32 cellular contexts compared by ENCODE assay signal in the genomic region with DNA sequence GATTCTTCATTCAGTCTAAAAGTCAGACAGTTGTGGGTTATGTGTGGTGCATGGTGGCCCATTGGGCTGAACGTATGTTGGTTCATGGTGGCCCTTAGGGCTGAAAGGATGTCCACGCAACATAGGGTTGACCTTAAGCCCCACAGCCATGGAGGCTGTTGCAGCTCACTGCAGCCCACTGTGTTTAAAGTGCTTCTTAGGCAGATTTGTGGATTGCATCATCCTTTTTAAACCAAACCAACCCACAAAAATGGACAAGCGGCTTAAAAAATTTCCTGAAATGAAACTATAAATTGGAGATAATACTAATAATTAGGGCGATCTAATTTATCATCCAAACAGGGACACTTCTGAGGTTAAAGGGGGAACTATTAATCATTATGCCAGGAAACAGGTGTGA.
"Had no signal": no experiment of that assay in that cellular context is flagged by ENCODE, and none has a peak within 500 bp of the region (broad histone marks: within the 10 kb centered on the region; RNA-seq: fewer than 3 reads in every experiment).

No MANE protein-coding gene starts in this region.

- FAIRE-seq: astrocyte had no signal

- H3K4me3 ChIP-seq: adrenal gland, ascending aorta, breast epithelium, cardiac muscle cell had no signal

- H3K4me1 ChIP-seq: adrenal gland, ascending aorta, breast epithelium had no signal

- DNase-seq: activated effector memory CD4-positive, alpha-beta T cell treated with anti-CD3 and anti-CD28 coated beads, Interleukin-2, amount 50 U/mL, for 16 hours; activated effector memory CD4-positive, alpha-beta T cell treated with Interleukin-2 at 50 U/mL for 16 hours; activated gamma-delta T cell; activated gamma-delta T cell treated with Interleukin-2 at 50 U/mL for 16 hours; activated naive CD4-positive, alpha-beta T cell; activated naive CD4-positive, alpha-beta T cell treated with anti-CD3 and anti-CD28 coated beads for 36 hours; activated naive CD4-positive, alpha-beta T cell treated with anti-CD3 and anti-CD28 coated beads, Interleukin-2, amount 10 ng/mL, durations not matched to agents 7 days and 5 days; activated naive CD4-positive, alpha-beta T cell treated with anti-CD3 and anti-CD28 coated beads, Interleukin-2, amount 50 U/mL, for 16 hours; activated naive CD4-positive, alpha-beta T cell treated with Interleukin-2 at 50 U/mL for 16 hours; activated naive CD8-positive, alpha-beta T cell treated with anti-CD3 and anti-CD28 coated beads for 36 hours; activated naive CD8-positive, alpha-beta T cell treated with anti-CD3 and anti-CD28 coated beads, Interleukin-2, amount 10 ng/mL, durations not matched to agents 7 days and 5 days; activated naive CD8-positive, alpha-beta T cell treated with anti-CD3 and anti-CD28 coated beads, Interleukin-2, amount 50 U/mL, for 24 hours; activated T-cell treated with anti-CD3 and anti-CD28 coated beads, Interleukin-2, amount 50 U/mL, for 1 hour; activated T-cell treated with anti-CD3 and anti-CD28 coated beads, Interleukin-2, amount 50 U/mL, for 24 hours; activated T-cell treated with anti-CD3 and anti-CD28 coated beads, Interleukin-2, amount 50 U/mL, for 4 hours; activated T-cell treated with anti-CD3 and anti-CD28 coated beads, Interleukin-2, amount 50 U/mL, for 48 hours; activated T-cell treated with anti-CD3 and anti-CD28 coated beads, Interleukin-2, amount 50 U/mL, for 72 hours; adrenal gland; amniotic stem cell; amygdala; anterior cingulate cortex; aorta; brain microvascular endothelial cell; caudate nucleus; central memory CD4-positive, alpha-beta T cell; cerebellar nuclear complex had no signal

- H3K36me3 ChIP-seq: adrenal gland, ascending aorta, brain microvascular endothelial cell, breast epithelium, cardiac muscle cell had no signal

- H3K27ac ChIP-seq: adrenal gland, ascending aorta, brain microvascular endothelial cell, breast epithelium, cardiac muscle cell had no signal

- ATAC-seq: activated naive CD4-positive, alpha-beta T cell treated with anti-CD3 and anti-CD28 coated beads, Interleukin-2, amount 50 U/mL, for 72 hours; activated naive CD8-positive, alpha-beta T cell treated with anti-CD3 and anti-CD28 coated beads, Interleukin-2, amount 50 U/mL, for 24 hours; activated T-cell treated with anti-CD3 and anti-CD28 coated beads, Interleukin-2, amount 50 U/mL, for 4 hours; activated T-cell treated with anti-CD3 and anti-CD28 coated beads, Interleukin-2, amount 50 U/mL, for 72 hours; activated T-helper 17 cell treated with anti-CD3 and anti-CD28 coated beads, Interleukin-2, amount 50 U/mL, for 72 hours had no signal

- H3K9me3 ChIP-seq: adrenal gland, ascending aorta had no signal

- H3K27me3 ChIP-seq: adrenal gland, ascending aorta, brain microvascular endothelial cell, breast epithelium, cardiac muscle cell had no signal
